In the genomic region with DNA sequence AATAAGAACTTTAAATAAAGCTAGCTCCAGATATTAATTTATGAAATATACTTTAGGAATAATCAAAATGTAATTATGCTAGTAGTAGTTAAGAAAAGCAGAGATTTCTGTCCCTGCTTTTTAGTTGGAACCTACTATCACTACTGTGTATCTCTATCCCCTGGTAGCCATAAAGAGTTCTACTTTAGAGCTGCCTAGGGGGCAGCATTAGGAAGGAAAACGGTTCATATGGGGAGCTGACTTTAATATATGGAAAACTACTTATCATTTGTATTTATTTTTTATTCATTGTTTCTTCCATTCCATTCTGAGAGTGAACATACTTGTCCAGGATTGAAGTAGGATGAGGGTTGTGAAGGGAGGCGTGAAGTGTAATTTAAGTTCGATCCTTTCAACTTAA, we compare ENCODE assay signal across 12 cellular contexts. TPM values are rescaled to one million over a fixed set of nuclear protein-coding genes. Genes with fewer than 3 reads are reported as not detected.
DNase-seq lines count a peak whose midpoint lies in the region; TF ChIP-seq lines count a peak whose summit lies in the region.
"Had no signal": no experiment of that assay in that cellular context is flagged by ENCODE, and none has a peak within 500 bp of the region (broad histone marks: within the 10 kb centered on the region; RNA-seq: fewer than 3 reads in every experiment).

No MANE protein-coding gene starts in this region.

- H3K9ac ChIP-seq in smooth muscle cell (ENCODE audit: low read depth): no peak overlapping the region

- TF ChIP-seq EP300 in esophagus muscularis mucosa (IDR thresholded peaks at IDR 0.05) (no peak), stomach (IDR thresholded peaks at IDR 0.05) (no peak)

- TF ChIP-seq CTCF in esophagus muscularis mucosa (IDR thresholded peaks at IDR 0.05): no peak
- TF ChIP-seq CTCF in smooth muscle cell (IDR thresholded peaks at IDR 0.05; ENCODE audit: borderline replicate concordance, insufficient read depth, poor library complexity, severe bottlenecking): no peak
- no peak for TF ChIP-seq CTCF in stomach (IDR thresholded peaks at IDR 0.05)

- intact Hi-C loops in esophagus muscularis mucosa (cut with DNase I) (no loop called here), stomach (cut with DNase I; ENCODE audit: low total_unique reads) (no loop called here)

- H3K36me3 ChIP-seq in esophagus muscularis mucosa: peaks cover 0 to 5% (median 0%) of the 10 kb centered on the region in 4 donors
- H3K36me3 ChIP-seq in smooth muscle cell (ENCODE audit: low read depth): no peaks in the 10 kb centered on the region
- peaks cover 0 to 22% (median 18%) of the 10 kb centered on the region in 4 donors for H3K36me3 ChIP-seq in stomach

- DNase-seq in NCI-H1092 (lab: John Stamatoyannopoulos, UW) (peak; percentile 0), NCI-H1092 treated with DMSO at 0.1 percent for 48 hours (lab: John Stamatoyannopoulos, UW) (no peak), RPMI7951 (ENCODE audit: low read depth) (peak; percentile 10), esophagus muscularis mucosa (ENCODE audit: extremely low spot score) (no peak), smooth muscle cell (lab: John Stamatoyannopoulos, UW; ENCODE audit: unreplicated experiment) (no peak), GDM1 (lab: John Stamatoyannopoulos, UW) (no peak), AG08395 (ENCODE audit: low spot score) (no peak), stomach (no peak)
- DNase-seq: activated CD4-positive, CD25-positive, alpha-beta regulatory T cell; heart right ventricle; psoas muscle had no signal

- peaks cover 28 to 64% (median 45%) of the 10 kb centered on the region in 4 donors for H3K4me1 ChIP-seq in esophagus muscularis mucosa
- H3K4me1 ChIP-seq in smooth muscle cell (ENCODE audit: low read depth): no peaks in the 10 kb centered on the region
- peaks cover 0 to 51% (median 21%) of the 10 kb centered on the region in 4 donors for H3K4me1 ChIP-seq in stomach
- H3K4me1 ChIP-seq: psoas muscle had no signal

- H3F3A ChIP-seq in smooth muscle cell (ENCODE audit: low read depth): no peaks in the 10 kb centered on the region

- H3K4me3 ChIP-seq in esophagus muscularis mucosa: no peak overlapping the region
- no peak overlapping the region for H3K4me3 ChIP-seq in smooth muscle cell
- no peak overlapping the region for H3K4me3 ChIP-seq in stomach
- H3K4me3 ChIP-seq: heart right ventricle, PC-9, psoas muscle had no signal

- TF ChIP-seq POLR2A in esophagus muscularis mucosa (IDR thresholded peaks at IDR 0.05; ENCODE audit: low read depth) (no peak), stomach (IDR thresholded peaks at IDR 0.05) (no peak)

- H3K9me3 ChIP-seq in esophagus muscularis mucosa (no peaks in the 10 kb centered on the region), smooth muscle cell (replicated peaks; ENCODE audit: low read depth) (no peaks in the 10 kb centered on the region), stomach (no peaks in the 10 kb centered on the region)
- H3K9me3 ChIP-seq: heart right ventricle, psoas muscle had no signal

- H3K27ac ChIP-seq in esophagus muscularis mucosa (replicated peaks in 1 of 4) (peak overlapping the region; percentile 12 to 48 (median 35)), smooth muscle cell (ENCODE audit: low read depth) (peak overlapping the region; percentile 56), stomach (no peak overlapping the region)
- H3K27ac ChIP-seq: heart right ventricle, PC-9, psoas muscle had no signal

- no peaks in the 10 kb centered on the region for H3K27me3 ChIP-seq in esophagus muscularis mucosa
- no peaks in the 10 kb centered on the region for H3K27me3 ChIP-seq in smooth muscle cell (ENCODE audit: low read depth)
- H3K27me3 ChIP-seq in stomach: no peaks in the 10 kb centered on the region
- H3K27me3 ChIP-seq: heart right ventricle had no signal

- 84% methylated on average over 3 of the region's 3 CpGs for WGBS in esophagus muscularis mucosa
- WGBS in smooth muscle cell (ENCODE audit: low lambda C conversion rate): 82% methylated on average over 3 of the region's 3 CpGs
- WGBS in stomach, 5 donors: 78 to 85% (median 84%) methylated on average over 3 of the region's 3 CpGs

- H2AFZ ChIP-seq in smooth muscle cell (ENCODE audit: low read depth): no peak overlapping the region
- H2AFZ ChIP-seq: PC-9 had no signal

- peaks cover 13% of the 10 kb centered on the region for H3K79me2 ChIP-seq in smooth muscle cell (ENCODE audit: low read depth)

- H3K4me2 ChIP-seq in smooth muscle cell: no peak overlapping the region
- H3K4me2 ChIP-seq: PC-9 had no signal

- peaks cover 29% of the 10 kb centered on the region for H4K20me1 ChIP-seq in smooth muscle cell (ENCODE audit: low read depth)

RNA-seq across cellular contexts. Expression of a gene that starts 40.9 kb away (rescaled TPM):
- total RNA-seq in RPMI7951 (2014; rRNA removed; shearing (Covaris generic)): 6.4 and 10.5 TPM in 2 replicates
- total RNA-seq in esophagus muscularis mucosa (10 to 100 TPM; 23.7 to 35.7 (median 25.6) TPM), smooth muscle cell (30.9 and 35.4 TPM in 2 replicates), stomach (10 to 100 TPM; 21.4 to 97.9 (median 24.6) TPM)
- polyA plus RNA-seq in smooth muscle cell (5.8 and 7.6 TPM in 2 replicates), stomach (1 to 10 TPM; 3.4 to 7.6 (median 6.9) TPM)

Comparison
In these comparisons a context has a peak if more than half of its experiments do, and no peak if none do; other contexts are left out.
1. DNase-seq: peak in NCI-H1092 (single experiment) and RPMI7951 (single experiment); none in NCI-H1092 treated with DMSO at 0.1 percent for 48 hours (single experiment), esophagus muscularis mucosa (single experiment), smooth muscle cell (single experiment), GDM1 (single experiment), AG08395 (single experiment) and stomach (single experiment).
2. H3K27ac ChIP-seq: peak in esophagus muscularis mucosa (4 of 4) and smooth muscle cell (single experiment); none in stomach (0 of 5).